1 cellular context compared by ENCODE assay signal in genomic region chr12:105750096-105750495, GRCh38.
TF ChIP-seq lines count a peak whose summit lies in the region.

No MANE protein-coding gene starts in this region.

TF ChIP-seq in liver, 16 proteins besides CTCF, POLR2A, EP300 and RAD21:
- TF ChIP-seq REST (IDR thresholded peaks at IDR 0.05) = no peak
- TF ChIP-seq HNF4A (conservative IDR thresholded peaks at IDR 0.05) = peak in 1 of 2 donors; percentile 17
- TF ChIP-seq RXRA (IDR thresholded peaks at IDR 0.05) = peak; percentile 13 to 26
